ENCODE assay signal across 28 cellular contexts in the genomic region with DNA sequence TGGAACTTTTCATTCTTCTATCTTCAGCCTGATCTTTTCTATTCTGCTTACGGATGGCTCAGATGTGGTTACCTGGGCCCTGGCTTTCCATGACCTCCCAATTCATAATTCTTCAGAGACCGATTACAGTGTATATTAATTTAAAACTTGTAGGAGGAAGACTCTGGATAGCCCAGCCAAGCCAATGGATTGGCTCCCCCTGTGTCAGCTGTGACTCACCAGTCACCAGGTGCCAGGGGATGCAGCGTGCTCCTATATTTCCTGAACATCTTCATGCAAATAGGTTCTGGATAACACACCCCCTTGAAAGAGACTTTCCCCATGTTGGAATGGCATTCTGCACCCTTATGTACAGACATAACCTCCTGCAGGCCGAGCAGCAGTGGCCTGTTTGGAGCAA.
"Had no signal": no experiment of that assay in that cellular context is flagged by ENCODE, and none has a peak within 500 bp of the region (broad histone marks: within the 10 kb centered on the region; RNA-seq: fewer than 3 reads in every experiment).

No MANE protein-coding gene starts in this region.

- H3K4me3 Mint-ChIP-seq: effector memory CD8-positive, alpha-beta T cell; immature natural killer cell; memory B cell; mesothelial cell of epicardium; natural killer cell; neural progenitor cell; stimulated activated memory B cell treated with anti-CD40 and anti-IgM and Interleukin-4, amounts not matched to agents 10 μg/mL and 1 μg/mL and 100 μg/mL, for 72 hours; stimulated activated naive CD8-positive, alpha-beta T cell treated with anti-CD3 and anti-CD28 coated beads, Interleukin-15, Interleukin-2, amounts not matched to agents 100 ng/mL and 50 ng/mL, for 24 hours had no signal

- H3K4me1 ChIP-seq: esophagus muscularis mucosa, gastroesophageal sphincter, lower lobe of right lung, spleen, tibial artery, upper lobe of left lung, uterus had no signal

- H3K9me3 ChIP-seq: esophagus muscularis mucosa, gastroesophageal sphincter, left ventricle myocardium inferior, lower lobe of right lung, psoas muscle, spleen, tibial artery, upper lobe of left lung, uterus had no signal

- H3K27me3 ChIP-seq: esophagus muscularis mucosa, gastroesophageal sphincter, neural progenitor cell, spleen, tibial artery, upper lobe of left lung, uterus had no signal

- H3K4me3 ChIP-seq: esophagus muscularis mucosa, gastroesophageal sphincter, left ventricle myocardium inferior, lower lobe of right lung, neural progenitor cell, psoas muscle, spleen, tibial artery, upper lobe of left lung, uterus had no signal

- H3K4me1 Mint-ChIP-seq: immature natural killer cell; memory B cell; mesothelial cell of epicardium; natural killer cell; stimulated activated memory B cell treated with anti-CD40 and anti-IgM and Interleukin-4, amounts not matched to agents 10 μg/mL and 1 μg/mL and 100 μg/mL, for 72 hours had no signal

- DNase-seq: cortex of kidney; effector memory CD8-positive, alpha-beta T cell; glutamatergic neuron; immature natural killer cell; kidney; left cardiac atrium; left ventricle myocardium inferior; lower lobe of right lung; natural killer cell; occipital lobe; psoas muscle; retina; spleen; stimulated activated CD4-positive, alpha-beta T cell treated with anti-CD3 and anti-CD28 coated beads, Interleukin-15, amount 100 ng/mL, for 24 hours; stimulated activated CD4-positive, alpha-beta T cell treated with anti-CD3 and anti-CD28 coated beads, Interleukin-1b, Interleukin-23, amount 100 ng/mL, for 48 hours; stimulated activated CD4-positive, alpha-beta T cell treated with anti-CD3 and anti-CD28 coated beads, Interleukin-4, amount 100 ng/mL, for 24 hours; tibial artery; upper lobe of left lung; uterus had no signal

- H3K27me3 Mint-ChIP-seq: memory B cell had no signal

- H2AFZ ChIP-seq: neural progenitor cell had no signal

- H3K27ac Mint-ChIP-seq: effector memory CD8-positive, alpha-beta T cell; immature natural killer cell; memory B cell; mesothelial cell of epicardium; natural killer cell; neural progenitor cell; stimulated activated memory B cell treated with anti-CD40 and anti-IgM and Interleukin-4, amounts not matched to agents 10 μg/mL and 1 μg/mL and 100 μg/mL, for 72 hours; stimulated activated naive CD8-positive, alpha-beta T cell treated with anti-CD3 and anti-CD28 coated beads, Interleukin-15, Interleukin-2, amounts not matched to agents 100 ng/mL and 50 ng/mL, for 24 hours had no signal

- ATAC-seq: effector memory CD8-positive, alpha-beta T cell; gastroesophageal sphincter; left cardiac atrium; lower lobe of right lung; natural killer cell; sciatic nerve; stimulated activated memory B cell treated with anti-CD40 and anti-IgM and Interleukin-4, amounts not matched to agents 10 μg/mL and 1 μg/mL and 100 μg/mL, for 72 hours had no signal

- H3K9me3 Mint-ChIP-seq: effector memory CD8-positive, alpha-beta T cell; immature natural killer cell; memory B cell; mesothelial cell of epicardium; natural killer cell; stimulated activated memory B cell treated with anti-CD40 and anti-IgM and Interleukin-4, amounts not matched to agents 10 μg/mL and 1 μg/mL and 100 μg/mL, for 72 hours; stimulated activated naive CD8-positive, alpha-beta T cell treated with anti-CD3 and anti-CD28 coated beads, Interleukin-15, Interleukin-2, amounts not matched to agents 100 ng/mL and 50 ng/mL, for 24 hours had no signal

- H3K36me3 Mint-ChIP-seq: immature natural killer cell; memory B cell; mesothelial cell of epicardium; natural killer cell; neural progenitor cell; stimulated activated memory B cell treated with anti-CD40 and anti-IgM and Interleukin-4, amounts not matched to agents 10 μg/mL and 1 μg/mL and 100 μg/mL, for 72 hours had no signal

- H3K36me3 ChIP-seq: esophagus muscularis mucosa, gastroesophageal sphincter, left ventricle myocardium inferior, lower lobe of right lung, neural progenitor cell, spleen, tibial artery, upper lobe of left lung, uterus had no signal

- H3K9ac ChIP-seq: neural progenitor cell had no signal

- H3K27ac ChIP-seq: epithelial cell of prostate, esophagus muscularis mucosa, gastroesophageal sphincter, left ventricle myocardium inferior, lower lobe of right lung, neural progenitor cell, psoas muscle, spleen, tibial artery, upper lobe of left lung, uterus had no signal

- H3K4me2 ChIP-seq: neural progenitor cell had no signal
